In the genomic region with DNA sequence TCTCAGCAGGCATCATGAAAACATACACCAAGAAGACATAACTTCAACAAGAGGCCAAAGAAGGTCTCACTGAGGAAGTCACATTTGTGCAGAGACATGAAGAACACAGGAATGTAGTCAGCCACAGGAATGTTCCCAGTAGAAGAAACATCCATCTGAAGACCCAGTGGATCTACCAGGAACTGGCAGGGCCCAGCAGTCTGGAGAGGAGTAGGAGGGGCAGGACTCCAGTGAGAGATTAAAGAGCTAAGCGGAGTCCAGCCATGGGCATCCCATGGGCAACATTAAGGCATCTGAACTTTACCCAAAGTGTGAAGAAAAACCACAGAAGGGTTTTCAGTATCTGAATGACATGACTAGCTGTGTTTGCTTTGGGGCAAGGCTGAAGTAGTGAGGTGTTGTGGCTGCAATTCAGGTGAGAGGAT, we compare ENCODE assay signal across 2 cellular contexts.
TF ChIP-seq lines count a peak whose summit lies in the region.

No MANE protein-coding gene starts in this region.

TF ChIP-seq in GM12878, 131 proteins besides CTCF, POLR2A, EP300 and RAD21 (continued from another document):
- TF ChIP-seq KAT2A (conservative IDR thresholded peaks at IDR 0.05; ENCODE audit: control insufficient read depth, low read depth, low read length): no peak
- no peak for TF ChIP-seq KDM1A (IDR thresholded peaks at IDR 0.05; ENCODE audit: borderline replicate concordance)
- no peak for TF ChIP-seq IKZF1 (conservative IDR thresholded peaks at IDR 0.05)
- no peak for TF ChIP-seq NR2C2 (IDR thresholded peaks at IDR 0.05; ENCODE audit: borderline replicate concordance, control insufficient read depth, insufficient read length, low read depth)
- no peak for TF ChIP-seq YY1 (IDR thresholded peaks at IDR 0.05; ENCODE audit: low read depth, low read length)
- no peak for TF ChIP-seq MEF2A (IDR thresholded peaks at IDR 0.05; ENCODE audit: insufficient read depth, low read depth, low read length)

TF ChIP-seq in SK-N-SH, 30 proteins besides CTCF, POLR2A, EP300 and RAD21 (continued from another document):
- TF ChIP-seq ZBTB33 (IDR thresholded peaks at IDR 0.05; ENCODE audit: borderline replicate concordance, low read depth) (no peak), NFIC (IDR thresholded peaks at IDR 0.05; ENCODE audit: borderline replicate concordance) (no peak), YY1 (IDR thresholded peaks at IDR 0.05; ENCODE audit: low read depth) (no peak)
